8 cellular contexts compared by ENCODE assay signal in the genomic region with DNA sequence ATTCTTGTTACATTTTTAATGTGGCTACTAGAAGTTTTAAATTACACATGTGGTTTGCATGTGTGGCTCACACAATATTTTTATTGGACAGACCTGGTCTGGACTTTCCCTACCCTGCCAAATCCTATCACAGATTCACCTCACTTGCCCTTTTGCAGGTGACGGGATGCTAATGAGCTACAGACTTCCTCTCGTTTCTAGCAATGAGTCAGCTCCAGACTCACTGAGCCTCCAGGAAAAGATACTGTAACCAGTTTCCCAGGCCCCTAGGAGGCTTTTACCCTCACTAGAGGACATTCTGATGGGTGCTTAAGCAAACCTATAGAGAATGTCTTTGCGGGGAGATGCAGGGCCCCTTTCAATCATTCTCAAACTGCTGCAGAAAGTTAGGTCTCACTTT.
DNase-seq lines count a peak whose midpoint lies in the region; ATAC-seq and TF ChIP-seq lines count a peak whose summit lies in the region.

No MANE protein-coding gene starts in this region.

- H3K27ac Mint-ChIP-seq in activated T-helper 1 cell treated with anti-CD3 and anti-CD28 coated beads, Interleukin-12 subunit alpha, Interleukin-12 subunit beta, Interleukin-2, Interleukin-4 antibody, amounts not matched to agents 30 ng/mL and 10 ng/mL and 1 ng/mL, durations not matched to agents 14 hours and 24 hours and 36 hours: no peak overlapping the region
- H3K27ac Mint-ChIP-seq in type B pancreatic cell: peak overlapping the region; percentile 76
- H3K27ac Mint-ChIP-seq in glutamatergic neuron (ENCODE audit: unreplicated experiment): no peak overlapping the region
- no peak overlapping the region for H3K27ac Mint-ChIP-seq in endothelial cell (ENCODE audit: unreplicated experiment)

- TF ChIP-seq CTCF in type B pancreatic cell (conservative IDR thresholded peaks at IDR 0.05) (no peak), glutamatergic neuron (IDR thresholded peaks at IDR 0.05; ENCODE audit: partially characterized antibody, unreplicated experiment) (no peak), omental fat pad (IDR thresholded peaks at IDR 0.05) (no peak), endothelial cell (IDR thresholded peaks at IDR 0.05; ENCODE audit: unreplicated experiment) (no peak)

- H3K9me3 Mint-ChIP-seq in activated T-helper 1 cell treated with anti-CD3 and anti-CD28 coated beads, Interleukin-12 subunit alpha, Interleukin-12 subunit beta, Interleukin-2, Interleukin-4 antibody, amounts not matched to agents 30 ng/mL and 10 ng/mL and 1 ng/mL, durations not matched to agents 14 hours and 24 hours and 36 hours: no peaks in the 10 kb centered on the region
- H3K9me3 Mint-ChIP-seq in type B pancreatic cell: no peaks in the 10 kb centered on the region
- no peaks in the 10 kb centered on the region for H3K9me3 Mint-ChIP-seq in glutamatergic neuron (ENCODE audit: unreplicated experiment)
- H3K9me3 Mint-ChIP-seq in endothelial cell (ENCODE audit: unreplicated experiment): no peaks in the 10 kb centered on the region

- H3K4me3 Mint-ChIP-seq in activated T-helper 1 cell treated with anti-CD3 and anti-CD28 coated beads, Interleukin-12 subunit alpha, Interleukin-12 subunit beta, Interleukin-2, Interleukin-4 antibody, amounts not matched to agents 30 ng/mL and 10 ng/mL and 1 ng/mL, durations not matched to agents 14 hours and 24 hours and 36 hours: no peak overlapping the region
- H3K4me3 Mint-ChIP-seq in type B pancreatic cell: peak overlapping the region; percentile 24
- H3K4me3 Mint-ChIP-seq in glutamatergic neuron (ENCODE audit: unreplicated experiment): no peak overlapping the region
- no peak overlapping the region for H3K4me3 Mint-ChIP-seq in endothelial cell (ENCODE audit: unreplicated experiment)

- peaks cover 10% of the 10 kb centered on the region for H3K27me3 Mint-ChIP-seq in activated T-helper 1 cell treated with anti-CD3 and anti-CD28 coated beads, Interleukin-12 subunit alpha, Interleukin-12 subunit beta, Interleukin-2, Interleukin-4 antibody, amounts not matched to agents 30 ng/mL and 10 ng/mL and 1 ng/mL, durations not matched to agents 14 hours and 24 hours and 36 hours (ENCODE audit: insufficient read depth)
- no peaks in the 10 kb centered on the region for H3K27me3 Mint-ChIP-seq in type B pancreatic cell
- peaks cover 4% of the 10 kb centered on the region for H3K27me3 Mint-ChIP-seq in glutamatergic neuron (ENCODE audit: unreplicated experiment)
- peaks cover 4% of the 10 kb centered on the region for H3K27me3 Mint-ChIP-seq in endothelial cell (ENCODE audit: unreplicated experiment)

- ATAC-seq in HG03025 (IDR thresholded peaks at IDR 0.05; ENCODE audit: low FRiP score, unreplicated experiment): peak; percentile 66
- no peak for ATAC-seq in omental fat pad (ENCODE audit: low FRiP score)

- peak; percentile 20 to 52 (median 33) for DNase-seq in stimulated activated CD4-positive, alpha-beta T cell treated with anti-CD3 and anti-CD28 coated beads, Interleukin-12 subunit alpha, Interleukin-12 subunit beta, amount 100 ng/mL, for 48 hours (ENCODE audit: low read depth in 2 of 3, low spot score in 1 of 3)
- no peak for DNase-seq in stimulated activated CD4-positive, alpha-beta T cell treated with anti-CD3 and anti-CD28 coated beads, Interleukin-12 subunit alpha, Interleukin-12 subunit beta, amount 100 ng/mL, for 4 hours
- DNase-seq in activated T-helper 1 cell treated with anti-CD3 and anti-CD28 coated beads, Interleukin-12 subunit alpha, Interleukin-12 subunit beta, Interleukin-2, Interleukin-4 antibody, amounts not matched to agents 30 ng/mL and 10 ng/mL and 1 ng/mL, durations not matched to agents 14 hours and 24 hours and 36 hours (ENCODE audit: low spot score): peak; percentile 26
- DNase-seq in type B pancreatic cell (ENCODE audit: extremely low spot score, unreplicated experiment) (no peak), glutamatergic neuron (no peak), omental fat pad (ENCODE audit: low spot score) (no peak), endothelial cell (ENCODE audit: low spot score) (no peak)

- no peaks in the 10 kb centered on the region for H3K36me3 Mint-ChIP-seq in activated T-helper 1 cell treated with anti-CD3 and anti-CD28 coated beads, Interleukin-12 subunit alpha, Interleukin-12 subunit beta, Interleukin-2, Interleukin-4 antibody, amounts not matched to agents 30 ng/mL and 10 ng/mL and 1 ng/mL, durations not matched to agents 14 hours and 24 hours and 36 hours (ENCODE audit: low read depth)
- H3K36me3 Mint-ChIP-seq in type B pancreatic cell (peaks cover 10% of the 10 kb centered on the region), glutamatergic neuron (ENCODE audit: unreplicated experiment) (no peaks in the 10 kb centered on the region), endothelial cell (ENCODE audit: low read depth, unreplicated experiment) (no peaks in the 10 kb centered on the region)

- intact Hi-C loops in activated T-helper 1 cell treated with anti-CD3 and anti-CD28 coated beads, Interleukin-12 subunit alpha, Interleukin-12 subunit beta, Interleukin-2, Interleukin-4 antibody, amounts not matched to agents 30 ng/mL and 10 ng/mL and 1 ng/mL, durations not matched to agents 14 hours and 24 hours and 36 hours (cut with micrococcal nuclease): loop anchor here (1.0 kb wide), 3 partner anchors 23 to 27 kb away; no protein-coding TSS in a partner anchor

- peaks cover 18% of the 10 kb centered on the region for H3K4me1 Mint-ChIP-seq in activated T-helper 1 cell treated with anti-CD3 and anti-CD28 coated beads, Interleukin-12 subunit alpha, Interleukin-12 subunit beta, Interleukin-2, Interleukin-4 antibody, amounts not matched to agents 30 ng/mL and 10 ng/mL and 1 ng/mL, durations not matched to agents 14 hours and 24 hours and 36 hours (ENCODE audit: low read depth)
- H3K4me1 Mint-ChIP-seq in type B pancreatic cell (ENCODE audit: unreplicated experiment) (peaks cover 16% of the 10 kb centered on the region), glutamatergic neuron (ENCODE audit: low read depth, unreplicated experiment) (no peaks in the 10 kb centered on the region), endothelial cell (ENCODE audit: unreplicated experiment) (no peaks in the 10 kb centered on the region)

Comparison
In these comparisons a context has a peak if more than half of its experiments do, and no peak if none do; other contexts are left out.
1. DNase-seq: peak in stimulated activated CD4-positive, alpha-beta T cell treated with anti-CD3 and anti-CD28 coated beads, Interleukin-12 subunit alpha, Interleukin-12 subunit beta, amount 100 ng/mL, for 48 hours (3 of 3) and activated T-helper 1 cell treated with anti-CD3 and anti-CD28 coated beads, Interleukin-12 subunit alpha, Interleukin-12 subunit beta, Interleukin-2, Interleukin-4 antibody, amounts not matched to agents 30 ng/mL and 10 ng/mL and 1 ng/mL, durations not matched to agents 14 hours and 24 hours and 36 hours (single experiment); none in stimulated activated CD4-positive, alpha-beta T cell treated with anti-CD3 and anti-CD28 coated beads, Interleukin-12 subunit alpha, Interleukin-12 subunit beta, amount 100 ng/mL, for 4 hours (single experiment), type B pancreatic cell (single experiment), glutamatergic neuron (single experiment), omental fat pad (single experiment) and endothelial cell (single experiment).